Comparison of ENCODE assay signal across 25 cellular contexts in genomic region chr10:78454123-78454645, GRCh38.
DNase-seq lines count a peak whose midpoint lies in the region; ATAC-seq, FAIRE-seq and TF ChIP-seq lines count a peak whose summit lies in the region.
"Had no signal": no experiment of that assay in that cellular context is flagged by ENCODE, and none has a peak within 500 bp of the region (broad histone marks: within the 10 kb centered on the region; RNA-seq: fewer than 3 reads in every experiment).

No MANE protein-coding gene starts in this region.

- no peak for TF ChIP-seq POLR2A in HepG2 (IDR thresholded peaks at IDR 0.05; ENCODE audit: insufficient read depth in 1 of 2, low read depth in 2 of 2, low read length in 2 of 2)
- no peak for TF ChIP-seq POLR2A in right lobe of liver (IDR thresholded peaks at IDR 0.05)

- H3K9me3 ChIP-seq in HepG2 (ENCODE audit: low read length): no peaks in the 10 kb centered on the region
- no peaks in the 10 kb centered on the region for H3K9me3 ChIP-seq in right lobe of liver
- H3K9me3 ChIP-seq: BLaER1 treated with 17β-estradiol and CSF1 and Interleukin-3, amounts not matched to agents 10 nM and 100 nM had no signal

- H2AFZ ChIP-seq in HepG2 (ENCODE audit: low read length): no peak overlapping the region
- H2AFZ ChIP-seq: GM23338 had no signal

- H3K9me3 Mint-ChIP-seq in nephron: no peaks in the 10 kb centered on the region
- H3K9me3 Mint-ChIP-seq: CD8-positive, alpha-beta T cell; GM23338; IgD-negative memory B cell had no signal

- TF ChIP-seq CTCF in HepG2 (CRISPR knock-in tag; IDR thresholded peaks at IDR 0.05): no peak
- TF ChIP-seq CTCF in right lobe of liver (IDR thresholded peaks at IDR 0.05): no peak
- TF ChIP-seq CTCF in astrocyte of the cerebellum (IDR thresholded peaks at IDR 0.05; ENCODE audit: low read depth, low read length, missing control alignments): no peak
- TF ChIP-seq CTCF in nephron (IDR thresholded peaks at IDR 0.05; ENCODE audit: unreplicated experiment in 3 of 3): no peak

- H3K27ac Mint-ChIP-seq in nephron: peak overlapping the region in 2 of 3 experiments; percentile 39 to 43
- H3K27ac Mint-ChIP-seq: CD8-positive, alpha-beta T cell; GM23338; IgD-negative memory B cell had no signal

- peaks cover 16% of the 10 kb centered on the region for H3K27me3 Mint-ChIP-seq in nephron (ENCODE audit: low read depth)

- H3K36me3 Mint-ChIP-seq in nephron (ENCODE audit: low read depth): no peaks in the 10 kb centered on the region
- H3K36me3 Mint-ChIP-seq: CD8-positive, alpha-beta T cell; IgD-negative memory B cell had no signal

- DNase-seq in HepG2 (ENCODE audit: low spot score): no peak
- DNase-seq in right lobe of liver: no peak
- peak; percentile 18 for DNase-seq in astrocyte of the cerebellum (ENCODE audit: low read depth)
- no peak for DNase-seq in cerebellum (ENCODE audit: low spot score)
- no peak for DNase-seq in stimulated activated CD4-positive, alpha-beta T cell treated with anti-CD3 and anti-CD28 coated beads, Interleukin-4, amount 100 ng/mL, for 1 hour
- DNase-seq in T-helper 2 cell: no peak
- DNase-seq: ACHN; CD8-positive, alpha-beta T cell; DND-41; Karpas-422; NCI-H1417; NCI-H1694 treated with DMSO at 0.1 percent for 48 hours; NCI-H446; NCI-H526; OCI-M1 had no signal

- POLR2A ChIA-PET in HepG2 (lab: Yijun Ruan, JAX): interaction anchor here (0.8 kb wide), 1 partner anchor 10 kb away, joined by 3 read pairs; no protein-coding TSS in a partner anchor

- BruUV-seq in HepG2 (replicated peaks; lab: Mats Ljungman, UMichigan): no TSS peak

- WGBS in HepG2 (ENCODE audit: low lambda C conversion rate): 89% methylated on average over 7 of the region's 7 CpGs
- WGBS in right lobe of liver (ENCODE audit: insufficient coverage, low coverage, low lambda C conversion rate, missing lambda C conversion rate): 63% methylated on average over 5 of the region's 7 CpGs

- no peaks in the 10 kb centered on the region for H3K79me2 ChIP-seq in HepG2 (ENCODE audit: insufficient read depth, low read length)

- H4K20me1 ChIP-seq in HepG2 (ENCODE audit: insufficient read depth, low read length): no peaks in the 10 kb centered on the region
- H4K20me1 ChIP-seq: BLaER1 treated with 17β-estradiol and CSF1 and Interleukin-3, amounts not matched to agents 10 nM and 100 nM had no signal

- H3K27ac ChIP-seq in HepG2 (ENCODE audit: extremely low read length, insufficient read depth, low read length) (no peak overlapping the region), right lobe of liver (no peak overlapping the region)
- H3K27ac ChIP-seq: 22Rv1; BLaER1 treated with 17β-estradiol and CSF1 and Interleukin-3, amounts not matched to agents 10 nM and 100 nM had no signal

- FAIRE-seq in HepG2 (lab: Jason Lieb, UNC): no peak
- FAIRE-seq: GM12892, HTR-8/SVneo had no signal

- no peak for TF ChIP-seq RAD21 in HepG2 (CRISPR knock-in tag; IDR thresholded peaks at IDR 0.05)

- ATAC-seq in HepG2 (no peak), right lobe of liver (no peak), HG03159 (IDR thresholded peaks at IDR 0.05; ENCODE audit: unreplicated experiment) (no peak)
- ATAC-seq: CD8-positive, alpha-beta T cell; GM23338; HCT116; Right ventricle myocardium inferior had no signal

- H3K36me3 ChIP-seq in HepG2 (replicated peaks in 1 of 2; ENCODE audit: control insufficient read depth in 1 of 2, insufficient read depth in 2 of 2, low read length in 2 of 2) (no peaks in the 10 kb centered on the region), right lobe of liver (no peaks in the 10 kb centered on the region)
- H3K36me3 ChIP-seq: BLaER1 treated with 17β-estradiol and CSF1 and Interleukin-3, amounts not matched to agents 10 nM and 100 nM had no signal

- H3K9ac ChIP-seq in HepG2 (ENCODE audit: insufficient read depth, low read depth, low read length): no peak overlapping the region
- H3K9ac ChIP-seq: BLaER1 treated with 17β-estradiol and CSF1 and Interleukin-3, amounts not matched to agents 10 nM and 100 nM had no signal

- H3K4me3 ChIP-seq in HepG2 (replicated peaks in 1 of 3; ENCODE audit: insufficient read depth in 1 of 3, low read depth in 2 of 3, low read length in 3 of 3) (no peak overlapping the region), right lobe of liver (no peak overlapping the region), astrocyte of the cerebellum (ENCODE audit: low read depth, low read length) (no peak overlapping the region)
- H3K4me3 ChIP-seq: BLaER1 treated with 17β-estradiol and CSF1 and Interleukin-3, amounts not matched to agents 10 nM and 100 nM; GM23338 had no signal

- no peak for TF ChIP-seq EP300 in HepG2 (IDR thresholded peaks at IDR 0.05; ENCODE audit: low read depth in 2 of 2, low read length in 2 of 2)
- TF ChIP-seq EP300 in HepG2 (CRISPR knock-in tag; IDR thresholded peaks at IDR 0.05; ENCODE audit: borderline replicate concordance): no peak

- CTCF ChIA-PET in HepG2 (lab: Yijun Ruan, JAX; ENCODE audit: low intra/inter-chr PET ratio, low total read pairs): no interaction called here

- peaks cover 57% of the 10 kb centered on the region for H3K4me1 Mint-ChIP-seq in nephron
- H3K4me1 Mint-ChIP-seq: IgD-negative memory B cell had no signal

- in situ Hi-C loops in HepG2 (cut with HindIII; ENCODE audit: extremely low pct_ligation_motif_present, low pct_unique_long_range_greater_than_20kb): no loop called here
- in situ Hi-C loops in astrocyte of the cerebellum (cut with HindIII; ENCODE audit: low sequenced_read_pairs): no loop called here

- peaks cover 34% of the 10 kb centered on the region for H3K4me1 ChIP-seq in HepG2 (ENCODE audit: insufficient read depth, low read length)
- peaks cover 0 to 12% (median 6%) of the 10 kb centered on the region in 4 donors for H3K4me1 ChIP-seq in right lobe of liver

- H3K27me3 ChIP-seq in HepG2 (ENCODE audit: control insufficient read depth in 1 of 2, insufficient read depth in 2 of 2, low read length in 2 of 2): no peaks in the 10 kb centered on the region
- H3K27me3 ChIP-seq in right lobe of liver: no peaks in the 10 kb centered on the region
- H3K27me3 ChIP-seq: BLaER1 treated with 17β-estradiol and CSF1 and Interleukin-3, amounts not matched to agents 10 nM and 100 nM had no signal

- H3K4me2 ChIP-seq in HepG2 (ENCODE audit: low read depth, low read length): no peak overlapping the region
- H3K4me2 ChIP-seq: BLaER1 treated with 17β-estradiol and CSF1 and Interleukin-3, amounts not matched to agents 10 nM and 100 nM; GM23338 had no signal

- H3K4me3 Mint-ChIP-seq in nephron: no peak overlapping the region
- H3K4me3 Mint-ChIP-seq: CD8-positive, alpha-beta T cell; GM23338; IgD-negative memory B cell had no signal

- intact Hi-C loops in HepG2 (cut with micrococcal nuclease; ENCODE audit: unreplicated experiment) (no loop called here), right lobe of liver (cut with DNase I) (no loop called here)

TF ChIP-seq in HepG2, 621 proteins besides CTCF, POLR2A, EP300 and RAD21:
- TF ChIP-seq ZNF329 (CRISPR knock-in tag; IDR thresholded peaks at IDR 0.05; ENCODE audit: low read depth) (peak; percentile 88; the same call in 1 of the 2 replicates), MLXIP (CRISPR knock-in tag; IDR thresholded peaks at IDR 0.05; ENCODE audit: borderline replicate concordance) (no peak)
